ENCODE assay signal across 10 cellular contexts in the genomic region with DNA sequence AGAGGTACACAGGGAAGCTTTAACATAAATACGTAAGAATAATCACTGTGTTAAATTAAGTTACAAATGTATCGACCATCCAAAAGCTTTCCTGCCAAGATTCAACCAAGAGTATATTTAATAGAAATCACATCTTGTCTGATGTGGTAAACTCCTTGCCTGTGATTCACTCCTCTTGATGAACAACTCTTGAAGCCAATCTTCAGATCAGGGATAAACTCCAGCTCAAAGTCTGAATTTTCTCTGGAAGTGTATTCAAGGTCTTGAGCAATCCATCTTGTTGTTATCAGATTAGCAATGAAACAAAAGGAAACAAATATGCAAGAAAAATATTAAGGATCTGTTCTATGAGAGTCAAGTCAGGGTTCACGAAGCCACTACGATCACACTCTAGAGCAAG.
"Had no signal": no experiment of that assay in that cellular context is flagged by ENCODE, and none has a peak within 500 bp of the region (broad histone marks: within the 10 kb centered on the region; RNA-seq: fewer than 3 reads in every experiment).

No MANE protein-coding gene starts in this region.

- H3K4me1 Mint-ChIP-seq: GM23338, H9 had no signal

- H3K36me3 ChIP-seq: HAP-1 had no signal

- H3K4me3 ChIP-seq: GM23248, GM23338, HAP-1 had no signal

- H3K4me2 ChIP-seq: GM23338 had no signal

- FAIRE-seq: H1 had no signal

- H3K9me3 ChIP-seq: HAP-1 had no signal

- H3K27ac Mint-ChIP-seq: GM23338, H9, HFFc6 had no signal

- H3K4me3 Mint-ChIP-seq: GM23338, H9, HFFc6 had no signal

- H3K9me3 Mint-ChIP-seq: GM23338, H9, HFFc6 had no signal

- H3K4me1 ChIP-seq: HAP-1 had no signal

- H2AFZ ChIP-seq: GM23248 had no signal

- ATAC-seq: GM23338, HCT116 had no signal

- H3K27ac ChIP-seq: GM23248 had no signal

- DNase-seq: GM23248, GOT3, H7, H9, HCEC 1CT, HFFc6 had no signal

- H3K9ac ChIP-seq: GM23248 had no signal
